Comparison of ENCODE assay signal across 19 cellular contexts in the genomic region with DNA sequence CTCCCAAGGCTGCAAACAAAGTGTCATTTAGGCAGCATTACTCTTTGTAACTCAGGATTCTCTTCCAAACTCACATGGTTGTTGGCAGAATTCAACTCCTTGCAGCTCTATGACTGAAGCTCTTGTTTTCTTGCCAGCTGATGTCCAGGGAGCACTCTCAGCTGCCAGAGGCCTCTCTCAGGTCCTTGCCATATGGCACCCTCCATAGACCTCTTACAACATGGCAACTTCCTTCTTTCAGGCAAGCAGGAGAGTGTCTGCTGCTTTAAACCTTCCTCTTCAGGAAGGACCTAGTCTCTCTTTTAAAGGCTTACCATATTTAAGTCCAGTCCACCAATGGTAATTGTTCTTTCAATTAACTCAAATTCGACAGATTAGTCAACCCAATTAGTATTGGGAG.
DNase-seq lines count a peak whose midpoint lies in the region; ATAC-seq and TF ChIP-seq lines count a peak whose summit lies in the region.
"Had no signal": no experiment of that assay in that cellular context is flagged by ENCODE, and none has a peak within 500 bp of the region (broad histone marks: within the 10 kb centered on the region; RNA-seq: fewer than 3 reads in every experiment).

No MANE protein-coding gene starts in this region.

- H3K4me3 ChIP-seq in WERI-Rb-1 (ENCODE audit: low read depth, low read length): no peak overlapping the region
- H3K4me3 ChIP-seq: A549 had no signal

- CTCF ChIA-PET in activated CD8-positive, alpha-beta T cell treated with anti-CD3 and anti-CD28 coated beads, Interleukin-2, amount 10 ng/mL, durations not matched to agents 7 days and 5 days (lab: Charles Lee): no interaction called here
- CTCF ChIA-PET in activated CD8-positive, alpha-beta T cell treated with anti-CD3 and anti-CD28 coated beads for 36 hours (lab: Charles Lee): no interaction called here

- no peaks in the 10 kb centered on the region for H3K36me3 ChIP-seq in WERI-Rb-1

- peak overlapping the region; percentile 17 for H3K27ac Mint-ChIP-seq in activated CD8-positive, alpha-beta T cell treated with anti-CD3 and anti-CD28 coated beads, Interleukin-2, amount 10 ng/mL, durations not matched to agents 7 days and 5 days
- no peak overlapping the region for H3K27ac Mint-ChIP-seq in activated CD8-positive, alpha-beta T cell treated with anti-CD3 and anti-CD28 coated beads for 36 hours
- H3K27ac Mint-ChIP-seq: H9; T-helper 2 cell treated with Interferon-gamma antibody and Interleukin-4, amounts not matched to agents 5 μg/mL and 100 μg/mL, for 36 hours had no signal

- in situ Hi-C loops in SK-MEL-5 (cut with HindIII; ENCODE audit: low pct_unique_long_range_greater_than_20kb, low sequenced_read_pairs): no loop called here

- H3K27ac ChIP-seq in WERI-Rb-1: no peak overlapping the region
- H3K27ac ChIP-seq: A549, C4-2B had no signal

- POLR2A ChIA-PET in activated CD8-positive, alpha-beta T cell treated with anti-CD3 and anti-CD28 coated beads, Interleukin-2, amount 10 ng/mL, durations not matched to agents 7 days and 5 days (lab: Charles Lee): no interaction called here
- POLR2A ChIA-PET in activated CD8-positive, alpha-beta T cell treated with anti-CD3 and anti-CD28 coated beads for 36 hours (lab: Charles Lee): no interaction called here

- H3K27me3 Mint-ChIP-seq in activated CD8-positive, alpha-beta T cell treated with anti-CD3 and anti-CD28 coated beads, Interleukin-2, amount 10 ng/mL, durations not matched to agents 7 days and 5 days (ENCODE audit: low read depth): peaks cover 42% of the 10 kb centered on the region
- peaks cover 18% of the 10 kb centered on the region for H3K27me3 Mint-ChIP-seq in activated CD8-positive, alpha-beta T cell treated with anti-CD3 and anti-CD28 coated beads for 36 hours

- H3K4me3 Mint-ChIP-seq in activated CD8-positive, alpha-beta T cell treated with anti-CD3 and anti-CD28 coated beads, Interleukin-2, amount 10 ng/mL, durations not matched to agents 7 days and 5 days: no peak overlapping the region
- no peak overlapping the region for H3K4me3 Mint-ChIP-seq in activated CD8-positive, alpha-beta T cell treated with anti-CD3 and anti-CD28 coated beads for 36 hours
- H3K4me3 Mint-ChIP-seq: H9; T-helper 2 cell treated with Interferon-gamma antibody and Interleukin-4, amounts not matched to agents 5 μg/mL and 100 μg/mL, for 36 hours had no signal

- no peaks in the 10 kb centered on the region for H3K27me3 ChIP-seq in WERI-Rb-1 (ENCODE audit: insufficient read depth, low read depth, severe bottlenecking)

- ATAC-seq in activated CD8-positive, alpha-beta T cell treated with anti-CD3 and anti-CD28 coated beads, Interleukin-2, amount 10 ng/mL, durations not matched to agents 7 days and 5 days: no peak
- ATAC-seq in activated CD8-positive, alpha-beta T cell treated with anti-CD3 and anti-CD28 coated beads for 36 hours: no peak
- no peak for ATAC-seq in HG03139 (IDR thresholded peaks at IDR 0.05; ENCODE audit: unreplicated experiment)
- ATAC-seq: A549 had no signal

- no peak for DNase-seq in activated CD8-positive, alpha-beta T cell treated with anti-CD3 and anti-CD28 coated beads, Interleukin-2, amount 10 ng/mL, durations not matched to agents 7 days and 5 days
- no peak for DNase-seq in activated CD8-positive, alpha-beta T cell treated with anti-CD3 and anti-CD28 coated beads for 36 hours
- DNase-seq in MV-4-11 (lab: John Stamatoyannopoulos, UW) (peak; percentile 59), SK-MEL-5 (ENCODE audit: low read depth, low spot score) (peak; percentile 39), hypothalamus (lab: John Stamatoyannopoulos, UW) (no peak), WERI-Rb-1 (no peak), DMS114 treated with DMSO at 0.1 percent for 48 hours (lab: John Stamatoyannopoulos, UW; ENCODE audit: unreplicated experiment) (no peak)
- DNase-seq: DMS53, H9, NCI-H1105 treated with DMSO at 0.1 percent for 48 hours, NCI-H1694 treated with DMSO at 0.1 percent for 48 hours, NCI-H2107, NCI-H774, SHP77 treated with DMSO at 0.1 percent for 48 hours, SW 1271 had no signal

- H3K4me1 Mint-ChIP-seq in activated CD8-positive, alpha-beta T cell treated with anti-CD3 and anti-CD28 coated beads, Interleukin-2, amount 10 ng/mL, durations not matched to agents 7 days and 5 days (ENCODE audit: low read depth): peaks cover 30% of the 10 kb centered on the region
- peaks cover 14% of the 10 kb centered on the region for H3K4me1 Mint-ChIP-seq in activated CD8-positive, alpha-beta T cell treated with anti-CD3 and anti-CD28 coated beads for 36 hours (ENCODE audit: low read depth)
- H3K4me1 Mint-ChIP-seq: H9 had no signal

- no peak for TF ChIP-seq CTCF in activated CD8-positive, alpha-beta T cell treated with anti-CD3 and anti-CD28 coated beads for 36 hours (IDR thresholded peaks at IDR 0.05)
- TF ChIP-seq CTCF in WERI-Rb-1 (IDR thresholded peaks at IDR 0.05; ENCODE audit: low read depth, low read length): no peak

- intact Hi-C loops in activated CD8-positive, alpha-beta T cell treated with anti-CD3 and anti-CD28 coated beads for 36 hours (cut with micrococcal nuclease): loop anchor here (5.0 kb wide), 1 partner anchor 91 kb away; no protein-coding TSS in a partner anchor

- peaks cover 16% of the 10 kb centered on the region for H3K36me3 Mint-ChIP-seq in activated CD8-positive, alpha-beta T cell treated with anti-CD3 and anti-CD28 coated beads, Interleukin-2, amount 10 ng/mL, durations not matched to agents 7 days and 5 days (ENCODE audit: low read depth)
- no peaks in the 10 kb centered on the region for H3K36me3 Mint-ChIP-seq in activated CD8-positive, alpha-beta T cell treated with anti-CD3 and anti-CD28 coated beads for 36 hours (ENCODE audit: low read depth)

- peaks cover 21% of the 10 kb centered on the region for H3K9me3 Mint-ChIP-seq in activated CD8-positive, alpha-beta T cell treated with anti-CD3 and anti-CD28 coated beads, Interleukin-2, amount 10 ng/mL, durations not matched to agents 7 days and 5 days (ENCODE audit: insufficient read depth)
- H3K9me3 Mint-ChIP-seq in activated CD8-positive, alpha-beta T cell treated with anti-CD3 and anti-CD28 coated beads for 36 hours: no peaks in the 10 kb centered on the region

- H3K9me3 ChIP-seq in WERI-Rb-1 (ENCODE audit: severe bottlenecking): peaks cover 4% of the 10 kb centered on the region
- H3K9me3 ChIP-seq: A549 had no signal

Comparison
In these comparisons a context has a peak if more than half of its experiments do, and no peak if none do; other contexts are left out.
1. DNase-seq: peak in MV-4-11 (single experiment) and SK-MEL-5 (single experiment); none in activated CD8-positive, alpha-beta T cell treated with anti-CD3 and anti-CD28 coated beads, Interleukin-2, amount 10 ng/mL, durations not matched to agents 7 days and 5 days (single experiment), activated CD8-positive, alpha-beta T cell treated with anti-CD3 and anti-CD28 coated beads for 36 hours (single experiment), hypothalamus (0 of 51), WERI-Rb-1 (single experiment) and DMS114 treated with DMSO at 0.1 percent for 48 hours (single experiment).